28 cellular contexts compared by ENCODE assay signal in the genomic region with DNA sequence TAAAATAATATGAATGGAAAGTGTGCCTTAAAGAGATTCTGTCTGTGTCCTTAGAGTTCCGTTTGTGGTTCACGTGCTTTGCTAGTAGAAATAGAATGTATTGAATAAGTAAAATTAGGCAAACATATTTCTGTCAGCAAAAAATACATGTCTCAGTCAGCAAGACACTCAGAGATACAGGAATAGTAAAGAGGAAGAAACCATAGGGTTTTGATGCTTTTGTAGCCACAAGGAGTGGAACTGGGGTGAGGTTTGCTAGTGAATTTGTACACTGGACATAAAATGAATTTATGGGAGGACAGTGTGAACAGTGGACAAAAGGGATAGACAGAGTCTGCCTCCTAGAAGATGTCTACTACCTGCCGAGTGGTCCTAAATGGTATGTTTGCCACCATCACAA.
"Had no signal": no experiment of that assay in that cellular context is flagged by ENCODE, and none has a peak within 500 bp of the region (broad histone marks: within the 10 kb centered on the region; RNA-seq: fewer than 3 reads in every experiment).

No MANE protein-coding gene starts in this region.

- H3K27me3 ChIP-seq: adrenal gland, body of pancreas, breast epithelium, Peyer's patch, SJCRH30 had no signal

- H3K4me2 ChIP-seq: KMS-11 had no signal

- FAIRE-seq: astrocyte had no signal

- H3K9me3 ChIP-seq: adrenal gland, body of pancreas, Peyer's patch, SJCRH30 had no signal

- H3K27ac ChIP-seq: body of pancreas, breast epithelium, KMS-11, RWPE1, SJCRH30, SK-N-MC had no signal

- H3K4me3 ChIP-seq: adrenal gland, body of pancreas, breast epithelium, Peyer's patch, SJCRH30, SK-N-MC had no signal

- H3K4me1 ChIP-seq: adrenal gland, body of pancreas, breast epithelium, Peyer's patch, SJCRH30 had no signal

- DNase-seq: activated CD4-positive, alpha-beta T cell treated with anti-CD3 and anti-CD28 coated beads, Interleukin-2, amount 10 ng/mL, durations not matched to agents 7 days and 5 days; activated CD4-positive, alpha-beta T cell treated with anti-CD3 and anti-CD28 coated beads, Interleukin-2, amount 50 U/mL, for 48 hours; activated CD8-positive, alpha-beta T cell treated with anti-CD3 and anti-CD28 coated beads, Interleukin-2, amount 10 ng/mL, durations not matched to agents 7 days and 5 days; activated gamma-delta T cell treated with Interleukin-2 at 50 U/mL for 16 hours; activated naive CD4-positive, alpha-beta T cell treated with anti-CD3 and anti-CD28 coated beads for 36 hours; activated T-cell treated with anti-CD3 and anti-CD28 coated beads, Interleukin-2, amount 50 U/mL, for 24 hours; adrenal gland; body of pancreas; caudate nucleus; NCI-H1105; NCI-H1417 treated with DMSO at 0.1 percent for 48 hours; NCI-H187 treated with DMSO at 0.1 percent for 48 hours; NCI-H2081; NCI-H2171 treated with DMSO at 0.1 percent for 48 hours; NCI-H2227 treated with DMSO at 0.1 percent for 48 hours; NCI-H446 treated with DMSO at 0.1 percent for 48 hours; NCI-H524; PC-3; Peyer's patch; SHP77; SJCRH30; T1000 had no signal

- H3K9ac ChIP-seq: KMS-11 had no signal

- ATAC-seq: activated CD8-positive, alpha-beta T cell treated with anti-CD3 and anti-CD28 coated beads, Interleukin-2, amount 10 ng/mL, durations not matched to agents 7 days and 5 days; activated naive CD4-positive, alpha-beta T cell treated with anti-CD3 and anti-CD28 coated beads, Interleukin-2, amount 50 U/mL, for 72 hours; body of pancreas; PC-3 had no signal

- H3K36me3 ChIP-seq: adrenal gland, breast epithelium, Peyer's patch, SJCRH30 had no signal
